16 cellular contexts compared by ENCODE assay signal in the genomic region with DNA sequence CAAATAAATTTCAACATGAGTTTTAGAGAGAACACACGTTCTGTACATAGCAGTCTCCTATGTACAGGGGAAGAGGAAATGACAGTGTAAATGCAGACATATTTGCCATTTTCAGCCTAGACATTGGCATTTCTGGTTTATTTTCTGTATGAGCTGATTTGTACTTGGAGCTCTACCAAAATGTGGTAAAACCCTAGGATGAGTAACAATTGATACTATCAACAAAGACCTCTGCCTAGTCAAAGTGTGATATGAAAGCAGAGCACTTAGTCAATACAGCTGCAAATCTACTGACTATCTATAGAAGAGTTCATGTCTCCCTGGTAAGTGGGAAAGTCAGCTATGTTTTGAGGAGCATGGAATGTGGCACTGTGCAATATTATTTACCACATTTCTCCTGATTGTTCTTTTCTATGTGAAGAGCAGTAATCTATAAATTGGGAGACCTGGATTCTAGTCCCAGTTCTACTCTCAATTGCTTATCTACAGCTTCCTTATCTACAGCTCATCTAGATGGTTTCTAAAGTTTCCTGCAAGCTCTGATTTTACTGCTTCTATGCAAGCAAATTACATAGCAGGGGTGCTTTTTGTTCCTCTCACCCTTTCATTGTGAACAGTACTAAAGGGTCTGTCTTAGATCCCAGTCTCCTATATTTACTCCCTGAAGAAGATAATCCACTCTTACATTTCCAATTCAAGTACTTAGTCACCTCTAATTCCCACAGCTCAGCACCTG.
DNase-seq lines count a peak whose midpoint lies in the region; ATAC-seq and TF ChIP-seq lines count a peak whose summit lies in the region.
"Had no signal": no experiment of that assay in that cellular context is flagged by ENCODE, and none has a peak within 500 bp of the region (broad histone marks: within the 10 kb centered on the region; RNA-seq: fewer than 3 reads in every experiment).

No MANE protein-coding gene starts in this region.

- no peak overlapping the region for H3K4me3 ChIP-seq in psoas muscle
- H3K4me3 ChIP-seq: cardiac muscle cell, heart left ventricle, thyroid gland had no signal

- no peak overlapping the region for H3K27ac ChIP-seq in psoas muscle
- H3K27ac ChIP-seq: cardiac muscle cell, heart left ventricle, thyroid gland had no signal

- H3K9me3 ChIP-seq in psoas muscle, result no peaks in the 10 kb centered on the region
- H3K9me3 ChIP-seq: heart left ventricle, thyroid gland had no signal

- no peaks in the 10 kb centered on the region for H3K4me1 ChIP-seq in psoas muscle
- H3K4me1 ChIP-seq: heart left ventricle, thyroid gland had no signal

- H3K4me1 Mint-ChIP-seq in activated T-helper 17 cell treated with anti-CD3 and anti-CD28 coated beads, Interleukin-2, amount 50 U/mL, for 72 hours, result no peaks in the 10 kb centered on the region
- H3K4me1 Mint-ChIP-seq in endothelial cell (ENCODE audit: unreplicated experiment), result peaks cover 2% of the 10 kb centered on the region

- in situ Hi-C loops in GM13977 (cut with MboI; ENCODE audit: low pct_unique_long_range_greater_than_20kb, low sequenced_read_pairs, unreplicated experiment), result no loop called here

- intact Hi-C loops in psoas muscle (cut with DNase I), result no loop called here

- H3K27me3 ChIP-seq in psoas muscle (ENCODE audit: insufficient read depth in 3 of 3, low read length in 2 of 3), result peaks cover 0 to 3% (median 0%) of the 10 kb centered on the region in 3 donors
- H3K27me3 ChIP-seq: thyroid gland had no signal

- ATAC-seq in HG03095 (IDR thresholded peaks at IDR 0.05; ENCODE audit: unreplicated experiment) (peak; percentile 73), psoas muscle (no peak)
- peak; percentile 91 for ATAC-seq in activated T-helper 17 cell treated with anti-CD3 and anti-CD28 coated beads, Interleukin-2, amount 50 U/mL, for 72 hours (replicated peaks)
- ATAC-seq: HCT116, heart left ventricle had no signal

- 57 to 71% (median 63%) methylated on average over 1 of the region's 1 CpG for WGBS in psoas muscle, 3 donors

- no peaks in the 10 kb centered on the region for H3K36me3 ChIP-seq in psoas muscle (ENCODE audit: insufficient read depth in 1 of 2, low read depth in 1 of 2)
- H3K36me3 ChIP-seq: cardiac muscle cell, heart left ventricle, thyroid gland had no signal

- H3K27ac Mint-ChIP-seq in activated T-helper 17 cell treated with anti-CD3 and anti-CD28 coated beads, Interleukin-2, amount 50 U/mL, for 72 hours, result no peak overlapping the region
- H3K27ac Mint-ChIP-seq in endothelial cell (ENCODE audit: unreplicated experiment), result no peak overlapping the region

- peaks cover 22% of the 10 kb centered on the region for H3K27me3 Mint-ChIP-seq in activated T-helper 17 cell treated with anti-CD3 and anti-CD28 coated beads, Interleukin-2, amount 50 U/mL, for 72 hours
- no peaks in the 10 kb centered on the region for H3K27me3 Mint-ChIP-seq in endothelial cell (ENCODE audit: unreplicated experiment)
- H3K27me3 Mint-ChIP-seq: naive B cell had no signal

- no peak overlapping the region for H3K4me3 Mint-ChIP-seq in activated T-helper 17 cell treated with anti-CD3 and anti-CD28 coated beads, Interleukin-2, amount 50 U/mL, for 72 hours
- H3K4me3 Mint-ChIP-seq in endothelial cell (ENCODE audit: unreplicated experiment), result no peak overlapping the region

- peaks cover 4% of the 10 kb centered on the region for H3K9me3 Mint-ChIP-seq in activated T-helper 17 cell treated with anti-CD3 and anti-CD28 coated beads, Interleukin-2, amount 50 U/mL, for 72 hours
- no peaks in the 10 kb centered on the region for H3K9me3 Mint-ChIP-seq in endothelial cell (ENCODE audit: unreplicated experiment)

- TF ChIP-seq CTCF in GM13977 (IDR thresholded peaks at IDR 0.05; ENCODE audit: extremely low read depth, insufficient read depth, missing control alignments) (no peak), GM20000 (IDR thresholded peaks at IDR 0.05; ENCODE audit: extremely low read depth, missing control alignments) (no peak), psoas muscle (IDR thresholded peaks at IDR 0.05) (no peak), endothelial cell (IDR thresholded peaks at IDR 0.05; ENCODE audit: unreplicated experiment) (no peak)

- DNase-seq in GM13977 (ENCODE audit: low spot score) (peak; percentile 60), GM20000 (ENCODE audit: low spot score) (peak; percentile 36), ecto neural progenitor cell (ENCODE audit: low spot score) (no peak), psoas muscle (no peak), endothelial cell (ENCODE audit: low spot score) (no peak), NCI-H2171 (lab: John Stamatoyannopoulos, UW) (no peak)
- DNase-seq: heart left ventricle; naive B cell; NCI-H1436; RPMI8226; stimulated activated CD4-positive, alpha-beta T cell treated with anti-CD3 and anti-CD28 coated beads, Interleukin-2, amount 100 ng/mL, for 24 hours; thyroid gland had no signal

- no peaks in the 10 kb centered on the region for H3K36me3 Mint-ChIP-seq in activated T-helper 17 cell treated with anti-CD3 and anti-CD28 coated beads, Interleukin-2, amount 50 U/mL, for 72 hours (ENCODE audit: low read depth)
- no peaks in the 10 kb centered on the region for H3K36me3 Mint-ChIP-seq in endothelial cell (ENCODE audit: low read depth, unreplicated experiment)
- H3K36me3 Mint-ChIP-seq: naive B cell had no signal

Comparison
In these comparisons a context has a peak if more than half of its experiments do, and no peak if none do; other contexts are left out.
1. DNase-seq: peak in GM13977 (single experiment) and GM20000 (single experiment); none in ecto neural progenitor cell (single experiment), psoas muscle (0 of 2), endothelial cell (single experiment) and NCI-H2171 (single experiment).
2. ATAC-seq: peak in HG03095 (single experiment) and activated T-helper 17 cell treated with anti-CD3 and anti-CD28 coated beads, Interleukin-2, amount 50 U/mL, for 72 hours (single experiment); none in psoas muscle (0 of 4).